ENCODE assay signal across 20 cellular contexts in genomic region chr10:132391372-132392020, GRCh38. TPM values are rescaled to one million over a fixed set of nuclear protein-coding genes. Genes with fewer than 3 reads are reported as not detected.
DNase-seq lines count a peak whose midpoint lies in the region; ATAC-seq and TF ChIP-seq lines count a peak whose summit lies in the region.
"Had no signal": no experiment of that assay in that cellular context is flagged by ENCODE, and none has a peak within 500 bp of the region (broad histone marks: within the 10 kb centered on the region; RNA-seq: fewer than 3 reads in every experiment).

No MANE protein-coding gene starts in this region.

- no peak overlapping the region for H3K27ac ChIP-seq in CD8-positive, alpha-beta memory T cell (ENCODE audit: low read depth, low read length)
- H3K27ac ChIP-seq: 22Rv1, body of pancreas, gastroesophageal sphincter, prostate gland had no signal

- H3K27me3 ChIP-seq in CD8-positive, alpha-beta memory T cell (ENCODE audit: insufficient read depth, low read length, poor library complexity, severe bottlenecking) = no peaks in the 10 kb centered on the region
- H3K27me3 ChIP-seq: body of pancreas, gastroesophageal sphincter had no signal

- H3K27me3 Mint-ChIP-seq in CD8-positive, alpha-beta memory T cell = no peaks in the 10 kb centered on the region
- peaks cover 14 to 17% (median 15%) of the 10 kb centered on the region in 3 donors for H3K27me3 Mint-ChIP-seq in immature natural killer cell (ENCODE audit: low read depth in 3 of 3)

- DNase-seq in activated CD4-positive, CD25-positive, alpha-beta regulatory T cell treated with anti-CD3 and anti-CD28 coated beads, Interleukin-2, amount 50 U/mL, for 72 hours = peak; percentile 28
- DNase-seq in CD8-positive, alpha-beta memory T cell = peak in 1 of 5 donors; percentile 42
- DNase-seq in immature natural killer cell (no peak), posterior vena cava (ENCODE audit: low spot score) (peak; percentile 78), omental fat pad (ENCODE audit: low spot score) (no peak), GOT3 (lab: John Stamatoyannopoulos, UW) (no peak), C1 segment of cervical spinal cord (lab: John Stamatoyannopoulos, UW) (no peak)
- DNase-seq: activated CD4-positive, alpha-beta T cell treated with anti-CD3 and anti-CD28 coated beads for 1 hour; endodermal cell; Kasumi-1; NCI-H2029 treated with DMSO at 0.1 percent for 48 hours; NCI-H345; NCI-H82; small intestine; stimulated activated naive CD4-positive, alpha-beta T cell had no signal

- no peak for ATAC-seq in activated CD4-positive, CD25-positive, alpha-beta regulatory T cell treated with anti-CD3 and anti-CD28 coated beads, Interleukin-2, amount 50 U/mL, for 24 hours
- no peak for ATAC-seq in omental fat pad (ENCODE audit: low FRiP score)
- ATAC-seq: body of pancreas, gastroesophageal sphincter had no signal

- TF ChIP-seq CTCF in omental fat pad (IDR thresholded peaks at IDR 0.05) = no peak

- peak overlapping the region in 1 of 7 donors; percentile 66 for H3K4me3 Mint-ChIP-seq in CD8-positive, alpha-beta memory T cell
- H3K4me3 Mint-ChIP-seq in immature natural killer cell = no peak overlapping the region
- H3K4me3 Mint-ChIP-seq: endodermal cell had no signal

- H3K36me3 Mint-ChIP-seq in CD8-positive, alpha-beta memory T cell = no peaks in the 10 kb centered on the region
- peaks cover 0 to 7% (median 0%) of the 10 kb centered on the region in 3 donors for H3K36me3 Mint-ChIP-seq in immature natural killer cell

- H3K9me3 ChIP-seq in CD8-positive, alpha-beta memory T cell (ENCODE audit: low read length) = no peaks in the 10 kb centered on the region
- H3K9me3 ChIP-seq: body of pancreas, gastroesophageal sphincter, prostate gland had no signal

- no peak overlapping the region for H3K4me3 ChIP-seq in CD8-positive, alpha-beta memory T cell (ENCODE audit: low read length)
- H3K4me3 ChIP-seq: body of pancreas, gastroesophageal sphincter, prostate gland had no signal

- no peaks in the 10 kb centered on the region for H3K9me3 Mint-ChIP-seq in CD8-positive, alpha-beta memory T cell
- H3K9me3 Mint-ChIP-seq in immature natural killer cell = peaks cover 0 to 1% (median 0%) of the 10 kb centered on the region in 6 donors
- H3K9me3 Mint-ChIP-seq: endodermal cell had no signal

- H3K4me1 ChIP-seq in CD8-positive, alpha-beta memory T cell (ENCODE audit: insufficient read depth, low read length) = peaks cover 7% of the 10 kb centered on the region
- H3K4me1 ChIP-seq: prostate gland had no signal

- peak overlapping the region in 5 of 8 donors; percentile 13 to 84 (median 63) for H3K27ac Mint-ChIP-seq in CD8-positive, alpha-beta memory T cell
- H3K27ac Mint-ChIP-seq in immature natural killer cell = peak overlapping the region; percentile 80 to 94 (median 90)
- H3K27ac Mint-ChIP-seq: endodermal cell had no signal

- H3K36me3 ChIP-seq in CD8-positive, alpha-beta memory T cell (ENCODE audit: insufficient read depth, low read length) = no peaks in the 10 kb centered on the region
- H3K36me3 ChIP-seq: gastroesophageal sphincter, prostate gland had no signal

- CTCF ChIA-PET in CD8-positive, alpha-beta memory T cell (lab: Charles Lee) = interaction anchor here (1.4 to 1.9 kb wide), 3 partner anchors 55 to 63 kb away, joined by 3 to 6 read pairs (median 5); no protein-coding TSS in a partner anchor

- H3K4me1 Mint-ChIP-seq in CD8-positive, alpha-beta memory T cell = peaks cover 10 to 21% (median 12%) of the 10 kb centered on the region in 3 donors
- H3K4me1 Mint-ChIP-seq in immature natural killer cell = peaks cover 20 to 21% of the 10 kb centered on the region in 2 donors
- H3K4me1 Mint-ChIP-seq: endodermal cell had no signal

- POLR2A ChIA-PET in CD8-positive, alpha-beta memory T cell (lab: Charles Lee) = interaction anchor here (0.5 kb wide), 1 partner anchor 30 kb away, joined by 4 read pairs; no protein-coding TSS in a partner anchor

- intact Hi-C loops in posterior vena cava (cut with DNase I) = loop anchor here in 1 of 2 donors (5.0 to 10.0 kb wide), 2 partner anchors 61 to 243 kb away; no protein-coding TSS in a partner anchor

RNA-seq across cellular contexts. Expression of gene PWWP2B, which starts 5.5 kb away (rescaled TPM):
- 1 to 10 TPM; 3.1 to 3.7 TPM for total RNA-seq in CD8-positive, alpha-beta memory T cell
- polyA plus RNA-seq in CD8-positive, alpha-beta memory T cell = 4.4 TPM
- polyA plus RNA-seq in immature natural killer cell = 1 to 10 TPM; 4.0 to 7.3 (median 4.3) TPM
- total RNA-seq in posterior vena cava = 10 to 100 TPM; 10.4 to 16.1 TPM
- total RNA-seq in omental fat pad = 10 to 100 TPM in 3 of 4 donors, 1 to 10 TPM in 1; 6.0 to 24.4 (median 12.2) TPM

RNA-seq across cellular contexts. Expression of gene LRRC27, which starts 59.5 kb away (rescaled TPM):
- total RNA-seq in CD8-positive, alpha-beta memory T cell = 1 to 10 TPM; 1.8 to 3.1 TPM
- polyA plus RNA-seq in CD8-positive, alpha-beta memory T cell = 5.7 TPM
- polyA plus RNA-seq in immature natural killer cell = 1 to 10 TPM; 3.8 to 8.5 (median 8.2) TPM
- total RNA-seq in posterior vena cava = 1 to 10 TPM; 4.7 to 6.5 TPM
- 10 to 100 TPM in 1 of 4 donors, 1 to 10 TPM in 3; 5.0 to 12.1 (median 7.7) TPM for total RNA-seq in omental fat pad

Comparison
In these comparisons a context has a peak if more than half of its experiments do, and no peak if none do; other contexts are left out.
1. DNase-seq: peak in activated CD4-positive, CD25-positive, alpha-beta regulatory T cell treated with anti-CD3 and anti-CD28 coated beads, Interleukin-2, amount 50 U/mL, for 72 hours (single experiment) and posterior vena cava (single experiment); none in immature natural killer cell (0 of 3), omental fat pad (single experiment), GOT3 (single experiment) and C1 segment of cervical spinal cord (0 of 14).